Comparison of ENCODE assay signal across 20 cellular contexts in the genomic region with DNA sequence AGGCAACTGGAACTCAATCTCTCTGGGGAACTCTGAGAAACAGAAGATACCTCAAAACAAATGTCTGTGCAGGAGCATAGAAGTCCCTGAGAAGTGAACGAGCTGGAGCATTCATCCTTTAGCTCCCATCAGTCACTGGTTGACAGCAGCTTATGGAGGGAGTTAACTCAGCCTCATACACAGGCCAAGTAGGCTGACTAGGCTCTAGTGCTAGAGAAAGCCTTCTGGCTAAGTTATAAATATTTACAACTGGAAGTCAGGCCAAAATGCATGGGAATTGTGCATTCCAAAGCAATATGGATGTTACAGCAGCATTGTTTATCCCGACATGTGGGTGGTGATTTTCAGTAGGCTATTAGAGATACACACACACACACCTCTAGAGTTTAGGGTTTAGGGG.
DNase-seq lines count a peak whose midpoint lies in the region; ATAC-seq, FAIRE-seq and TF ChIP-seq lines count a peak whose summit lies in the region.
"Had no signal": no experiment of that assay in that cellular context is flagged by ENCODE, and none has a peak within 500 bp of the region (broad histone marks: within the 10 kb centered on the region; RNA-seq: fewer than 3 reads in every experiment).

No MANE protein-coding gene starts in this region.

- H2AFZ ChIP-seq in endothelial cell of umbilical vein (ENCODE audit: low read depth, low read length): peak overlapping the region; percentile 13
- peak overlapping the region; percentile 15 for H2AFZ ChIP-seq in neural progenitor cell (replicated peaks)

- DNase-seq in MG63: peak; percentile 11
- no peak for DNase-seq in endothelial cell of umbilical vein (ENCODE audit: low read depth, low spot score)
- DNase-seq in neural progenitor cell (ENCODE audit: low spot score): no peak
- DNase-seq in NCI-H446 treated with DMSO at 0.1 percent for 48 hours (lab: John Stamatoyannopoulos, UW): no peak
- no peak for DNase-seq in activated CD4-positive, alpha-beta T cell treated with anti-CD3 and anti-CD28 coated beads for 48 hours
- no peak for DNase-seq in right cardiac atrium
- DNase-seq: ACHN; AML-193; Caco-2; CD4-positive, alpha-beta T cell; DMS153; DMS79; GDM1; GOT3; H7 had no signal

- H3K9me3 ChIP-seq in MG63 (no peaks in the 10 kb centered on the region), endothelial cell of umbilical vein (replicated peaks; ENCODE audit: control insufficient read depth, insufficient read depth, low read length) (no peaks in the 10 kb centered on the region), neural progenitor cell (ENCODE audit: low read depth) (no peaks in the 10 kb centered on the region), right cardiac atrium (ENCODE audit: control insufficient read depth, low read length) (no peaks in the 10 kb centered on the region)

- H3K27me3 ChIP-seq in MG63 (no peaks in the 10 kb centered on the region), endothelial cell of umbilical vein (ENCODE audit: control insufficient read depth in 2 of 2, insufficient read depth in 2 of 2, low read length in 2 of 2) (no peaks in the 10 kb centered on the region), neural progenitor cell (no peaks in the 10 kb centered on the region), right cardiac atrium (ENCODE audit: control insufficient read depth, insufficient read depth) (no peaks in the 10 kb centered on the region)

- no peak for FAIRE-seq in endothelial cell of umbilical vein (lab: Jason Lieb, UNC)
- FAIRE-seq: A204.1, GM12892, GM18507, HepG2 had no signal

- TF ChIP-seq CTCF in endothelial cell of umbilical vein (IDR thresholded peaks at IDR 0.05; ENCODE audit: extremely low read depth in 1 of 2, insufficient read depth in 1 of 2, low read depth in 1 of 2, low read length in 2 of 2): no peak
- TF ChIP-seq CTCF in neural progenitor cell (IDR thresholded peaks at IDR 0.05): no peak

- H3K79me2 ChIP-seq in endothelial cell of umbilical vein (ENCODE audit: control insufficient read depth, insufficient read depth, low read length) (no peaks in the 10 kb centered on the region), neural progenitor cell (ENCODE audit: low read depth) (no peaks in the 10 kb centered on the region)

- no peaks in the 10 kb centered on the region for H3K4me1 ChIP-seq in endothelial cell of umbilical vein (ENCODE audit: control insufficient read depth, extremely low read depth, insufficient read depth, low read length)
- H3K4me1 ChIP-seq in neural progenitor cell: no peaks in the 10 kb centered on the region
- H3K4me1 ChIP-seq in right cardiac atrium (ENCODE audit: control insufficient read depth, insufficient read depth, low read length): no peaks in the 10 kb centered on the region
- H3K4me1 ChIP-seq: Caco-2 had no signal

- no peak overlapping the region for H3K27ac Mint-ChIP-seq in neural progenitor cell
- H3K27ac Mint-ChIP-seq: CD4-positive, alpha-beta T cell had no signal

- CTCF ChIA-PET in endothelial cell of umbilical vein (lab: Charles Lee): interaction anchor here (1.3 kb wide), 1 partner anchor 27 kb away, joined by 4 read pairs; no protein-coding TSS in a partner anchor

- H3K4me2 ChIP-seq in endothelial cell of umbilical vein (ENCODE audit: insufficient read depth, low read length) (no peak overlapping the region), neural progenitor cell (no peak overlapping the region)

- POLR2A ChIA-PET in endothelial cell of umbilical vein (lab: Charles Lee): no interaction called here

- ATAC-seq in right cardiac atrium: no peak
- ATAC-seq: HepG2 had no signal

- H3K4me3 ChIP-seq in MG63 (no peak overlapping the region), endothelial cell of umbilical vein (replicated peaks in 1 of 3; ENCODE audit: insufficient read depth in 1 of 3, low read depth in 1 of 3, low read length in 3 of 3) (no peak overlapping the region), neural progenitor cell (no peak overlapping the region), right cardiac atrium (ENCODE audit: low read length) (no peak overlapping the region)

- no TSS peak for BruUV-seq in endothelial cell of umbilical vein (replicated peaks; lab: Mats Ljungman, UMichigan)

- no peaks in the 10 kb centered on the region for H3F3A ChIP-seq in neural progenitor cell (ENCODE audit: low read depth)

- intact Hi-C loops in endothelial cell of umbilical vein (cut with micrococcal nuclease): no loop called here
- intact Hi-C loops in right cardiac atrium (cut with DNase I): no loop called here

- dilution Hi-C loops in endothelial cell of umbilical vein (cut with MboI; ENCODE audit: extremely low pct_ligation_motif_present, low sequenced_read_pairs): no loop called here

- no peak overlapping the region for H3K27ac ChIP-seq in endothelial cell of umbilical vein (ENCODE audit: insufficient read depth, low read depth, low read length)
- no peak overlapping the region for H3K27ac ChIP-seq in neural progenitor cell
- H3K27ac ChIP-seq in right cardiac atrium (ENCODE audit: low read length): no peak overlapping the region
- H3K27ac ChIP-seq: C4-2B had no signal

- no peaks in the 10 kb centered on the region for H3K4me1 Mint-ChIP-seq in neural progenitor cell

- H4K20me1 ChIP-seq in endothelial cell of umbilical vein (replicated peaks; ENCODE audit: control insufficient read depth, extremely low read depth, insufficient read depth, low read length) (no peaks in the 10 kb centered on the region), neural progenitor cell (ENCODE audit: low read depth) (no peaks in the 10 kb centered on the region)

- H3K9ac ChIP-seq in endothelial cell of umbilical vein (replicated peaks; ENCODE audit: extremely low read depth, insufficient read depth, low read length): no peak overlapping the region
- H3K9ac ChIP-seq in neural progenitor cell: no peak overlapping the region

- no peak for TF ChIP-seq POLR2A in endothelial cell of umbilical vein (IDR thresholded peaks at IDR 0.05; ENCODE audit: low read depth, low read length)

- no peak overlapping the region for H3K4me3 Mint-ChIP-seq in neural progenitor cell
- H3K4me3 Mint-ChIP-seq: CD4-positive, alpha-beta T cell had no signal

- WGBS in right cardiac atrium: 70% methylated on average over 2 of the region's 2 CpGs

- no peaks in the 10 kb centered on the region for H3K9me1 ChIP-seq in endothelial cell of umbilical vein (replicated peaks; ENCODE audit: control insufficient read depth, extremely low read depth, insufficient read depth, low read length)

- no peaks in the 10 kb centered on the region for H3K36me3 Mint-ChIP-seq in neural progenitor cell

- H3K9me3 Mint-ChIP-seq in neural progenitor cell: no peaks in the 10 kb centered on the region
- H3K9me3 Mint-ChIP-seq: CD4-positive, alpha-beta T cell had no signal

- peaks cover 3% of the 10 kb centered on the region for H3K27me3 Mint-ChIP-seq in neural progenitor cell (ENCODE audit: insufficient read depth, low read depth)
- H3K27me3 Mint-ChIP-seq: CD4-positive, alpha-beta T cell had no signal

- H3K36me3 ChIP-seq in MG63: no peaks in the 10 kb centered on the region
- no peaks in the 10 kb centered on the region for H3K36me3 ChIP-seq in endothelial cell of umbilical vein (ENCODE audit: control insufficient read depth in 2 of 2, extremely low read depth in 1 of 2, insufficient read depth in 2 of 2, low read length in 2 of 2)
- H3K36me3 ChIP-seq in neural progenitor cell: no peaks in the 10 kb centered on the region

TF ChIP-seq in endothelial cell of umbilical vein, 7 proteins besides CTCF, POLR2A, EP300 and RAD21:
- TF ChIP-seq, protein P1, sequence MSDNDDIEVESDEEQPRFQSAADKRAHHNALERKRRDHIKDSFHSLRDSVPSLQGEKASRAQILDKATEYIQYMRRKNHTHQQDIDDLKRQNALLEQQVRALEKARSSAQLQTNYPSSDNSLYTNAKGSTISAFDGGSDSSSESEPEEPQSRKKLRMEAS (IDR thresholded peaks at IDR 0.05; ENCODE audit: insufficient read depth, insufficient read length): no peak
- TF ChIP-seq GATA2 (IDR thresholded peaks at IDR 0.05; ENCODE audit: insufficient read depth, insufficient read length, low read depth, low read length): no peak
- no peak for TF ChIP-seq EZH2 (IDR thresholded peaks at IDR 0.05; ENCODE audit: borderline replicate concordance, low read depth, low read length, severe bottlenecking)
